In genomic region chr2:57720728-57721627, GRCh38 we compare ENCODE assay signal across 8 cellular contexts.
DNase-seq lines count a peak whose midpoint lies in the region; ATAC-seq, FAIRE-seq and TF ChIP-seq lines count a peak whose summit lies in the region.

No MANE protein-coding gene starts in this region.

- H3K36me3 Mint-ChIP-seq in activated B cell treated with CpG ODN at 0.5 μM for 24 hours (ENCODE audit: low read depth) = no peaks in the 10 kb centered on the region

- no peak overlapping the region for H4K91ac ChIP-seq in H1 (replicated peaks; ENCODE audit: insufficient read length, low read length)
- no peak overlapping the region for H4K91ac ChIP-seq in mesenchymal stem cell (ENCODE audit: low read length)

- CTCF ChIA-PET in activated B cell treated with CpG ODN at 0.5 μM for 24 hours (lab: Charles Lee) = interaction anchor here (1.0 to 1.2 kb wide), 2 partner anchors 8 to 24 kb away, joined by 3 to 5 read pairs; no protein-coding TSS in a partner anchor
- CTCF ChIA-PET in H1 (lab: Charles Lee; ENCODE audit: partially characterized antibody) = interaction anchor here (0.7 to 1.7 kb wide), 34 partner anchors 8 to 1864 kb away, joined by 3 to 20 read pairs (median 3); no protein-coding TSS in a partner anchor

- H3K9me3 Mint-ChIP-seq in activated B cell treated with CpG ODN at 0.5 μM for 24 hours = no peaks in the 10 kb centered on the region

- no peak overlapping the region for H2BK120ac ChIP-seq in H1 (replicated peaks; ENCODE audit: low read depth, low read length)
- H2BK120ac ChIP-seq in mesenchymal stem cell (ENCODE audit: low read depth, low read length) = no peak overlapping the region

- no peaks in the 10 kb centered on the region for H3K9me3 ChIP-seq in H1 (ENCODE audit: insufficient read depth in 2 of 2, low read depth in 1 of 2, low read length in 1 of 2)
- H3K9me3 ChIP-seq in mesenchymal stem cell (ENCODE audit: control insufficient read depth, low read length) = no peaks in the 10 kb centered on the region

- H3K9ac ChIP-seq in H1 (replicated peaks in 1 of 4; ENCODE audit: extremely low read depth in 1 of 4, low read depth in 3 of 4, low read length in 3 of 4) = no peak overlapping the region
- peak overlapping the region; percentile 80 for H3K9ac ChIP-seq in mesenchymal stem cell (ENCODE audit: low read length)

- H3K27me3 Mint-ChIP-seq in activated B cell treated with CpG ODN at 0.5 μM for 24 hours = no peaks in the 10 kb centered on the region

- no peak for TF ChIP-seq POLR2A in H1 (IDR thresholded peaks at IDR 0.05; ENCODE audit: control extremely low read depth in 1 of 2, low read depth in 2 of 2, low read length in 2 of 2)

- DNase-seq in Ammon's horn (ENCODE audit: low spot score) = peak; percentile 83
- DNase-seq in NCI-H2029 (lab: John Stamatoyannopoulos, UW) = peak; percentile 10
- peak; percentile 16 for DNase-seq in activated B cell treated with CpG ODN at 0.5 μM for 24 hours
- peak in 1 of 2 experiments; percentile 66 for DNase-seq in H1 (ENCODE audit: low read depth in 1 of 2, low spot score in 2 of 2)
- peak; percentile 69 for DNase-seq in mesenchymal stem cell
- DNase-seq in superior temporal gyrus (ENCODE audit: extremely low spot score) = peak; percentile 84

- H3K27me3 ChIP-seq in H1 (replicated peaks in 1 of 4; ENCODE audit: control insufficient read depth in 3 of 4, extremely low read depth in 1 of 4, insufficient read depth in 3 of 4, low read length in 3 of 4) (no peaks in the 10 kb centered on the region), mesenchymal stem cell (ENCODE audit: control insufficient read depth in 1 of 2, insufficient read depth in 1 of 2, low read length in 2 of 2) (no peaks in the 10 kb centered on the region)

- no peak for TF ChIP-seq EP300 in H1 (IDR thresholded peaks at IDR 0.05; ENCODE audit: borderline replicate concordance in 1 of 2, low read depth in 2 of 2, low read length in 2 of 2)

- H2BK5ac ChIP-seq in H1 (ENCODE audit: low read depth, low read length) (no peak overlapping the region), mesenchymal stem cell (ENCODE audit: low read depth, low read length, poor library complexity, severe bottlenecking) (peak overlapping the region; percentile 14)

- H3K36me3 ChIP-seq in H1 (ENCODE audit: control insufficient read depth in 2 of 4, insufficient read depth in 4 of 4, low read length in 3 of 4) (no peaks in the 10 kb centered on the region), mesenchymal stem cell (ENCODE audit: control insufficient read depth in 1 of 2, insufficient read depth in 2 of 2, low read depth in 1 of 2, low read length in 2 of 2) (no peaks in the 10 kb centered on the region)

- FAIRE-seq in H1 (lab: Jason Lieb, UNC) = peak; percentile 97

- intact Hi-C loops in activated B cell treated with CpG ODN at 0.5 μM for 24 hours (cut with micrococcal nuclease) = loop anchor here (1.0 to 5.0 kb wide), 2 partner anchors 727 to 1041 kb away; no protein-coding TSS in a partner anchor

- H2BK12ac ChIP-seq in H1 (ENCODE audit: low read depth, low read length) (0 out of 2 replicates have a peak overlapping the region, but pooled peaks have one; percentile 42), mesenchymal stem cell (ENCODE audit: low read length in 2 of 2) (no peak overlapping the region)

- H3K4me2 ChIP-seq in H1 (ENCODE audit: insufficient read depth in 1 of 2, low read depth in 2 of 2, low read length in 2 of 2) (peak overlapping the region; percentile 9 to 50; a peak in 3 of 4 replicates), mesenchymal stem cell (ENCODE audit: low read length, poor library complexity, severe bottlenecking) (peak overlapping the region; percentile 8)

- no peaks in the 10 kb centered on the region for H3K23me2 ChIP-seq in H1 (ENCODE audit: low read depth, low read length)

- H3K4ac ChIP-seq in H1 (replicated peaks; ENCODE audit: insufficient read length, low read depth, low read length) (no peak overlapping the region), mesenchymal stem cell (ENCODE audit: low read depth in 1 of 2, low read length in 2 of 2) (peak overlapping the region; percentile 2 to 46)

- H3K23ac ChIP-seq in H1 (ENCODE audit: insufficient read length) (no peak overlapping the region), mesenchymal stem cell (ENCODE audit: low read length in 2 of 2) (no peak overlapping the region)

- 33% methylated on average over 16 of the region's 16 CpGs; no CpG with 5 or more reads in 1 of the 2 experiments for WGBS in H1 (ENCODE audit: extremely low coverage in 1 of 2, insufficient coverage in 1 of 2, insufficient read length in 1 of 2, insufficient replicate concordance in 2 of 2, low coverage in 1 of 2, low lambda C conversion rate in 2 of 2, missing lambda C conversion rate in 1 of 2), 2 experiments
- 21% methylated on average over 9 of the region's 16 CpGs for WGBS in mesenchymal stem cell

- no peaks in the 10 kb centered on the region for H3K79me1 ChIP-seq in H1 (ENCODE audit: low read depth, low read length)
- H3K79me1 ChIP-seq in mesenchymal stem cell (replicated peaks; ENCODE audit: low read length, poor library complexity, severe bottlenecking) = no peaks in the 10 kb centered on the region

- H3K27ac ChIP-seq in H1 (ENCODE audit: low read depth, low read length) = no peak overlapping the region
- peak overlapping the region; percentile 81 for H3K27ac ChIP-seq in mesenchymal stem cell (ENCODE audit: low read length, poor library complexity, severe bottlenecking)

- H2AFZ ChIP-seq in H1 (ENCODE audit: low read length) (peak overlapping the region; percentile 98), mesenchymal stem cell (ENCODE audit: low read depth, low read length) (peak overlapping the region; percentile 7)

- H3K4me3 ChIP-seq in H1 (ENCODE audit: extremely low read depth in 1 of 4, insufficient read depth in 2 of 4, low read depth in 3 of 4, low read length in 4 of 4) (peak overlapping the region in 1 of 4 experiments; percentile 37; a peak in 1 of 8 replicates), mesenchymal stem cell (ENCODE audit: insufficient read depth in 1 of 2, low read depth in 1 of 2, low read length in 2 of 2) (peak overlapping the region in 1 of 2 experiments; percentile 64)

- TF ChIP-seq RAD21 in H1 (IDR thresholded peaks at IDR 0.05 in 1 of 2, conservative IDR thresholded peaks at IDR 0.05 in 1 of 2; ENCODE audit: low read depth in 2 of 2, low read length in 2 of 2) = peak; percentile 96 to 98

- H3K4me1 ChIP-seq in H1 (replicated peaks in 1 of 4; ENCODE audit: control insufficient read depth in 3 of 4, insufficient read depth in 4 of 4, low read length in 3 of 4) (peaks cover 0 to 3% (median 0%) of the 10 kb centered on the region in 4 experiments; a peak in 2 of 7 replicates), mesenchymal stem cell (ENCODE audit: control insufficient read depth, insufficient read depth, low read depth, low read length) (no peaks in the 10 kb centered on the region)

- TF ChIP-seq CTCF in activated B cell treated with CpG ODN at 0.5 μM for 24 hours (IDR thresholded peaks at IDR 0.05) (peak; percentile 53), H1 (IDR thresholded peaks at IDR 0.05; ENCODE audit: control extremely low read depth in 1 of 3, insufficient read depth in 1 of 3, low read depth in 1 of 3, low read length in 3 of 3) (peak; percentile 60 to 85 (median 79))

- no peak overlapping the region for H3K56ac ChIP-seq in H1 (replicated peaks; ENCODE audit: insufficient read length, low read depth, low read length)

- ATAC-seq in GM18520 (IDR thresholded peaks at IDR 0.05; ENCODE audit: unreplicated experiment) (peak; percentile 96), HG02973 (IDR thresholded peaks at IDR 0.05; ENCODE audit: unreplicated experiment) (peak; percentile 99), activated B cell treated with CpG ODN at 0.5 μM for 24 hours (ENCODE audit: low read depth) (peak; percentile 86)

- H2AK5ac ChIP-seq in H1 (ENCODE audit: low read depth, low read length) (no peak overlapping the region), mesenchymal stem cell (ENCODE audit: low read length, severe bottlenecking) (no peak overlapping the region)

- peaks cover 5% of the 10 kb centered on the region for H3K4me1 Mint-ChIP-seq in activated B cell treated with CpG ODN at 0.5 μM for 24 hours

- H4K20me1 ChIP-seq in H1 (replicated peaks in 1 of 2; ENCODE audit: control insufficient read depth in 1 of 2, insufficient read depth in 2 of 2, low read length in 2 of 2) = no peaks in the 10 kb centered on the region

- H3K79me2 ChIP-seq in H1 (ENCODE audit: control insufficient read depth in 1 of 2, insufficient read depth in 2 of 2, low read length in 2 of 2) = no peaks in the 10 kb centered on the region

- H2BK20ac ChIP-seq in H1 (ENCODE audit: low read length) = no peak overlapping the region

- H3K14ac ChIP-seq in H1 (ENCODE audit: insufficient read length) = no peak overlapping the region
- no peak overlapping the region for H3K14ac ChIP-seq in mesenchymal stem cell (ENCODE audit: low read length in 2 of 2)

- H2BK15ac ChIP-seq in H1 (ENCODE audit: low read length) = no peak overlapping the region
- no peak overlapping the region for H2BK15ac ChIP-seq in mesenchymal stem cell (ENCODE audit: low read depth, poor library complexity, severe bottlenecking)

- H3K18ac ChIP-seq in H1 (ENCODE audit: extremely low read depth, low read length) = no peak overlapping the region; the same call in 1 of the 2 replicates
- no peak overlapping the region for H3K18ac ChIP-seq in mesenchymal stem cell (ENCODE audit: low read depth in 1 of 2, low read length in 2 of 2)

- H3K27ac Mint-ChIP-seq in activated B cell treated with CpG ODN at 0.5 μM for 24 hours = no peak overlapping the region

- H4K5ac ChIP-seq in H1 (ENCODE audit: insufficient read length, low read depth, low read length) = no peak overlapping the region

- POLR2A ChIA-PET in activated B cell treated with CpG ODN at 0.5 μM for 24 hours (lab: Charles Lee) (no interaction called here), H1 (lab: Charles Lee; ENCODE audit: partially characterized antibody) (no interaction called here)

- H3K4me3 Mint-ChIP-seq in activated B cell treated with CpG ODN at 0.5 μM for 24 hours = peak overlapping the region; percentile 44

- H4K8ac ChIP-seq in H1 (ENCODE audit: extremely low read depth, insufficient read depth, low read length) = no peak overlapping the region
- peak overlapping the region; percentile 35 for H4K8ac ChIP-seq in mesenchymal stem cell (ENCODE audit: low read length)

TF ChIP-seq in H1, 55 proteins besides CTCF, POLR2A, EP300 and RAD21:
- TF ChIP-seq ASH2L (IDR thresholded peaks at IDR 0.05; ENCODE audit: low read length) (peak; percentile 55), SIX5 (IDR thresholded peaks at IDR 0.05; ENCODE audit: low read depth, low read length) (no peak)
